ENCODE assay signal across 8 cellular contexts in the genomic region with DNA sequence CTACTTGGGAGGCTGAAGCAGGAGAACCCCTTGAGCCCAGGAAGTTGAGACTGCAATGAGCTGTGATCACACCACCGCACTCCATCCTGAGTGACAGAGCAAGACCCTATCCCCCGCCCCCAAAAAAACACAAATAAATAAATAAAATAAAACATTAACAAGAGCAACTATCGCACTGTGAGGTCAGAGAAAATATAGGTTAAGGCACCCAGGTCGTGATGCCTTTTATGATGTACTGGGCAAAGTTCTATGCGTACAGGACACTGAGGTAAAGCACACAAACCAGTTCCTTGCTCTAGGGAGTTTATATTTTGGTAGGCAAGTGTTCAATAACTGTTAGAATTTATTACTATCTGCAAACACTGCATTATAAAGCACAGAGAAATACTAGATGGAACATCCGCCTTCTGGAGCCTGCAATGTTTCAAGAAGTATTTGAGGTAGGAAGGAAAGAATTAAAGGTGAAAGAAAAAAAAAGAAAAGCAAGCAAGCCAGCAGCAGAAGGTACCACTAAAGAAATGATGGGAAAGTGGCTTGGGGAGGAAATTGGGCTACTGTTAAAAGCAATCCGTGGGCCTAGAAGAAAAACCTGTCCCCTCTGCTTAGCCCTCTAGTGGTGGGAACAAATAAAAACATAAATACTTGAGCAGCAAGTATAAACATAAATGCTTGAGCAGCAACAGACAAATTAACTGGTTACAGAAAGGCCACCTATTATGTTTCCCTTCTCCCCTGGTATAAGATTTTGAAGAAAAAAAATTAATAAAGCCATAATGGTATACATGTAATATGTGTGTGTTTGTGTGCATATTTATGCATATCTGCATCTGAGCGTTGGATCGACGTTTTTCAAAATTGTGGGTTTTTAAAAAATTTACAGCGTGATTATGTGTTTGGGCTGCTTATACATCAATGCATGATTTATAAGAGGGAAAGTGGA.
DNase-seq lines count a peak whose midpoint lies in the region; ATAC-seq and TF ChIP-seq lines count a peak whose summit lies in the region.

No MANE protein-coding gene starts in this region.

- H3K79me2 ChIP-seq in GM23248 (ENCODE audit: insufficient read depth): no peaks in the 10 kb centered on the region

- H3K4me1 ChIP-seq in GM23248 (ENCODE audit: insufficient read depth) (peaks cover 3% of the 10 kb centered on the region; the same call in 1 of the 2 replicates), thyroid gland (no peaks in the 10 kb centered on the region)

- 81 to 83% methylated on average over 11 of the region's 11 CpGs for WGBS in GM23248 (ENCODE audit: low coverage in 1 of 2, low lambda C conversion rate in 2 of 2, missing lambda C conversion rate in 2 of 2), 2 experiments
- WGBS in thyroid gland, 2 donors: 82 to 83% methylated on average over 11 of the region's 11 CpGs

- H3K9me2 ChIP-seq in GM23248 (ENCODE audit: insufficient read depth): no peaks in the 10 kb centered on the region

- TF ChIP-seq POLR2A in thyroid gland (IDR thresholded peaks at IDR 0.05): no peak

- H3K4me2 ChIP-seq in GM23248 (ENCODE audit: unreplicated experiment): no peak overlapping the region

- H3K36me3 ChIP-seq in GM23248 (ENCODE audit: low read depth) (no peaks in the 10 kb centered on the region), thyroid gland (no peaks in the 10 kb centered on the region)

- H3K27me3 ChIP-seq in GM23248 (replicated peaks; ENCODE audit: insufficient read depth) (no peaks in the 10 kb centered on the region), thyroid gland (no peaks in the 10 kb centered on the region)

- H3F3A ChIP-seq in GM23248 (ENCODE audit: insufficient read depth): no peaks in the 10 kb centered on the region

- TF ChIP-seq CTCF in fibroblast of villous mesenchyme (IDR thresholded peaks at IDR 0.05; ENCODE audit: insufficient read depth, low read depth, low read length) (peak; percentile 62), thyroid gland (IDR thresholded peaks at IDR 0.05) (peak in 2 of 6 experiments; percentile 22 to 41)

- H2AFZ ChIP-seq in GM23248: no peak overlapping the region

- ATAC-seq in GM18909 (IDR thresholded peaks at IDR 0.05; ENCODE audit: poor library complexity, unreplicated experiment): no peak

- H3K9me3 ChIP-seq in GM23248 (ENCODE audit: low read depth) (no peaks in the 10 kb centered on the region), thyroid gland (no peaks in the 10 kb centered on the region)

- no peaks in the 10 kb centered on the region for H4K20me1 ChIP-seq in GM23248 (ENCODE audit: insufficient read depth)

- DNase-seq in Ammon's horn (ENCODE audit: low spot score) (peak; percentile 15), GM23248 (peak; percentile 56), RKO (ENCODE audit: low spot score) (peak; percentile 43), fibroblast of villous mesenchyme (ENCODE audit: low read depth) (peak; percentile 22), thyroid gland (no peak), GOT3 (lab: John Stamatoyannopoulos, UW) (no peak), dedifferentiated amniotic fluid mesenchymal stem cell (ENCODE audit: extremely low spot score) (no peak)

- intact Hi-C loops in thyroid gland (cut with DNase I): no loop called here

- no peak overlapping the region for H3K9ac ChIP-seq in GM23248

- H3K4me3 ChIP-seq in GM23248 (no peak overlapping the region), fibroblast of villous mesenchyme (ENCODE audit: low read depth, low read length) (no peak overlapping the region), thyroid gland (replicated peaks in 1 of 3) (no peak overlapping the region)

- H3K27ac ChIP-seq in GM23248 (no peak overlapping the region), thyroid gland (no peak overlapping the region)

- in situ Hi-C loops in GM23248 (cut with MboI): no loop called here

Comparison
In these comparisons a context has a peak if more than half of its experiments do, and no peak if none do; other contexts are left out.
1. DNase-seq: peak in Ammon's horn (single experiment), GM23248 (single experiment), RKO (single experiment) and fibroblast of villous mesenchyme (single experiment); none in thyroid gland (0 of 2), GOT3 (single experiment) and dedifferentiated amniotic fluid mesenchymal stem cell (single experiment).